ENCODE assay signal across 18 cellular contexts in genomic region chr4:76144546-76144945, GRCh38. TPM values are rescaled to one million over a fixed set of nuclear protein-coding genes. Genes with fewer than 3 reads are reported as not detected.
DNase-seq lines count a peak whose midpoint lies in the region; ATAC-seq, FAIRE-seq and TF ChIP-seq lines count a peak whose summit lies in the region.
"Had no signal": no experiment of that assay in that cellular context is flagged by ENCODE, and none has a peak within 500 bp of the region (broad histone marks: within the 10 kb centered on the region; RNA-seq: fewer than 3 reads in every experiment).

No MANE protein-coding gene starts in this region.

- no peak for TF ChIP-seq CTCF in HEK293 (tag by site-specific recombination; IDR thresholded peaks at IDR 0.05)
- no peak for TF ChIP-seq CTCF in sigmoid colon (IDR thresholded peaks at IDR 0.05)

- H3K36me3 ChIP-seq in HEK293 (ENCODE audit: control insufficient read depth in 2 of 2, insufficient read depth in 1 of 2, low read length in 2 of 2) (peaks cover 0 to 40% of the 10 kb centered on the region in 2 experiments), sigmoid colon (peaks cover 0 to 45% (median 5%) of the 10 kb centered on the region in 4 donors)

- POLR2A ChIA-PET in HEK293 (lab: Yijun Ruan, JAX) = no interaction called here

- H3K27ac ChIP-seq in HEK293 (ENCODE audit: extremely low read depth, low read depth, low read length) (no peak overlapping the region), sigmoid colon (no peak overlapping the region)

- H3K4me3 ChIP-seq in HEK293 (ENCODE audit: low read depth, low read length) = no peak overlapping the region
- no peak overlapping the region for H3K4me3 ChIP-seq in sigmoid colon
- H3K4me3 ChIP-seq: HAP-1 had no signal

- no peak for DNase-seq in activated naive CD8-positive, alpha-beta T cell treated with anti-CD3 and anti-CD28 coated beads for 36 hours
- DNase-seq in frontal cortex (ENCODE audit: low spot score in 2 of 2) = no peak
- no peak for DNase-seq in Right ventricle myocardium inferior (ENCODE audit: missing footprints)
- DNase-seq in sigmoid colon = no peak
- DNase-seq in activated T-helper 1 cell treated with anti-CD3 and anti-CD28 coated beads, Interleukin-12 subunit alpha, Interleukin-12 subunit beta, Interleukin-2, Interleukin-4 antibody, amounts not matched to agents 30 ng/mL and 10 ng/mL and 1 ng/mL, durations not matched to agents 14 hours and 24 hours and 36 hours (ENCODE audit: low spot score) = no peak
- DNase-seq: C1 segment of cervical spinal cord; CD4-positive, alpha-beta memory T cell; DMS153; DND-41; GDM1 had no signal

- H3K27me3 Mint-ChIP-seq in activated naive CD8-positive, alpha-beta T cell = no peaks in the 10 kb centered on the region
- no peaks in the 10 kb centered on the region for H3K27me3 Mint-ChIP-seq in activated naive CD8-positive, alpha-beta T cell treated with anti-CD3 and anti-CD28 coated beads for 36 hours
- H3K27me3 Mint-ChIP-seq in activated T-helper 1 cell treated with anti-CD3 and anti-CD28 coated beads, Interleukin-12 subunit alpha, Interleukin-12 subunit beta, Interleukin-2, Interleukin-4 antibody, amounts not matched to agents 30 ng/mL and 10 ng/mL and 1 ng/mL, durations not matched to agents 14 hours and 24 hours and 36 hours (ENCODE audit: insufficient read depth) = no peaks in the 10 kb centered on the region
- H3K27me3 Mint-ChIP-seq: B cell; CD4-positive, alpha-beta memory T cell had no signal

- H3K27me3 ChIP-seq in sigmoid colon = no peaks in the 10 kb centered on the region

- FAIRE-seq in frontal cortex (lab: Jason Lieb, UNC) = peak; percentile 30
- FAIRE-seq: GM12892, H1, HepG2, HTR-8/SVneo had no signal

- intact Hi-C loops in Right ventricle myocardium inferior (cut with DNase I) (no loop called here), sigmoid colon (cut with DNase I) (loop anchor here (10.0 kb wide), 2 partner anchors 160 to 1010 kb away; partner anchors contain the start of genes CCNG2 and STBD1)
- intact Hi-C loops in activated T-helper 1 cell treated with anti-CD3 and anti-CD28 coated beads, Interleukin-12 subunit alpha, Interleukin-12 subunit beta, Interleukin-2, Interleukin-4 antibody, amounts not matched to agents 30 ng/mL and 10 ng/mL and 1 ng/mL, durations not matched to agents 14 hours and 24 hours and 36 hours (cut with micrococcal nuclease) = no loop called here

- peaks cover 11% of the 10 kb centered on the region for H3K36me3 Mint-ChIP-seq in activated naive CD8-positive, alpha-beta T cell
- peaks cover 24% of the 10 kb centered on the region for H3K36me3 Mint-ChIP-seq in activated naive CD8-positive, alpha-beta T cell treated with anti-CD3 and anti-CD28 coated beads for 36 hours
- peaks cover 36% of the 10 kb centered on the region for H3K36me3 Mint-ChIP-seq in activated T-helper 1 cell treated with anti-CD3 and anti-CD28 coated beads, Interleukin-12 subunit alpha, Interleukin-12 subunit beta, Interleukin-2, Interleukin-4 antibody, amounts not matched to agents 30 ng/mL and 10 ng/mL and 1 ng/mL, durations not matched to agents 14 hours and 24 hours and 36 hours (ENCODE audit: low read depth)

- H3K9me3 ChIP-seq in HEK293 (ENCODE audit: control insufficient read depth, insufficient read depth, low read depth, low read length) = no peaks in the 10 kb centered on the region
- H3K9me3 ChIP-seq in sigmoid colon = no peaks in the 10 kb centered on the region
- H3K9me3 ChIP-seq: HAP-1 had no signal

- TF ChIP-seq EP300 in sigmoid colon (IDR thresholded peaks at IDR 0.05) = no peak

- no peak for TF ChIP-seq POLR2A in sigmoid colon (IDR thresholded peaks at IDR 0.05)

- peaks cover 48% of the 10 kb centered on the region for H3K4me1 Mint-ChIP-seq in activated naive CD8-positive, alpha-beta T cell (ENCODE audit: low read depth)
- H3K4me1 Mint-ChIP-seq in activated naive CD8-positive, alpha-beta T cell treated with anti-CD3 and anti-CD28 coated beads for 36 hours = peaks cover 16% of the 10 kb centered on the region
- H3K4me1 Mint-ChIP-seq in activated T-helper 1 cell treated with anti-CD3 and anti-CD28 coated beads, Interleukin-12 subunit alpha, Interleukin-12 subunit beta, Interleukin-2, Interleukin-4 antibody, amounts not matched to agents 30 ng/mL and 10 ng/mL and 1 ng/mL, durations not matched to agents 14 hours and 24 hours and 36 hours (ENCODE audit: low read depth) = peaks cover 38% of the 10 kb centered on the region

- H3K4me3 Mint-ChIP-seq in activated naive CD8-positive, alpha-beta T cell = peak overlapping the region; percentile 13
- H3K4me3 Mint-ChIP-seq in activated naive CD8-positive, alpha-beta T cell treated with anti-CD3 and anti-CD28 coated beads for 36 hours = no peak overlapping the region
- no peak overlapping the region for H3K4me3 Mint-ChIP-seq in activated T-helper 1 cell treated with anti-CD3 and anti-CD28 coated beads, Interleukin-12 subunit alpha, Interleukin-12 subunit beta, Interleukin-2, Interleukin-4 antibody, amounts not matched to agents 30 ng/mL and 10 ng/mL and 1 ng/mL, durations not matched to agents 14 hours and 24 hours and 36 hours
- H3K4me3 Mint-ChIP-seq: B cell had no signal

- no peak overlapping the region for H3K27ac Mint-ChIP-seq in activated naive CD8-positive, alpha-beta T cell
- no peak overlapping the region for H3K27ac Mint-ChIP-seq in activated naive CD8-positive, alpha-beta T cell treated with anti-CD3 and anti-CD28 coated beads for 36 hours
- no peak overlapping the region for H3K27ac Mint-ChIP-seq in activated T-helper 1 cell treated with anti-CD3 and anti-CD28 coated beads, Interleukin-12 subunit alpha, Interleukin-12 subunit beta, Interleukin-2, Interleukin-4 antibody, amounts not matched to agents 30 ng/mL and 10 ng/mL and 1 ng/mL, durations not matched to agents 14 hours and 24 hours and 36 hours
- H3K27ac Mint-ChIP-seq: B cell had no signal

- CTCF ChIA-PET in HEK293 (lab: Yijun Ruan, JAX) = no interaction called here

- H3K9me3 Mint-ChIP-seq in activated naive CD8-positive, alpha-beta T cell (ENCODE audit: low read depth) = no peaks in the 10 kb centered on the region
- no peaks in the 10 kb centered on the region for H3K9me3 Mint-ChIP-seq in activated naive CD8-positive, alpha-beta T cell treated with anti-CD3 and anti-CD28 coated beads for 36 hours
- no peaks in the 10 kb centered on the region for H3K9me3 Mint-ChIP-seq in activated T-helper 1 cell treated with anti-CD3 and anti-CD28 coated beads, Interleukin-12 subunit alpha, Interleukin-12 subunit beta, Interleukin-2, Interleukin-4 antibody, amounts not matched to agents 30 ng/mL and 10 ng/mL and 1 ng/mL, durations not matched to agents 14 hours and 24 hours and 36 hours
- H3K9me3 Mint-ChIP-seq: CD4-positive, alpha-beta memory T cell had no signal

- ATAC-seq in Right ventricle myocardium inferior = no peak
- ATAC-seq: HepG2 had no signal

- H3K4me1 ChIP-seq in HEK293 (ENCODE audit: control insufficient read depth, insufficient read depth, low read length) (no peaks in the 10 kb centered on the region; the same call in 1 of the 2 replicates), sigmoid colon (peaks cover 0 to 31% (median 30%) of the 10 kb centered on the region in 4 donors)

TF ChIP-seq in HEK293, 187 proteins besides CTCF, POLR2A, EP300 and RAD21:
- TF ChIP-seq MEIS1 (CRISPR knock-in tag; IDR thresholded peaks at IDR 0.05; ENCODE audit: borderline replicate concordance) (no peak), SP7 (tag by site-specific recombination; IDR thresholded peaks at IDR 0.05) (peak; percentile 93)

RNA-seq across cellular contexts. Expression of gene NUP54, which starts 3.7 kb away (rescaled TPM):
- 10 to 100 TPM; 72.1 to 76.2 TPM for total RNA-seq in activated naive CD8-positive, alpha-beta T cell treated with anti-CD3 and anti-CD28 coated beads for 36 hours
- total RNA-seq in frontal cortex (128 TPM), Right ventricle myocardium inferior (21.6 TPM), sigmoid colon (10 to 100 TPM; 38.0 to 57.9 (median 48.1) TPM)
- 10 to 100 TPM; 16.6 to 21.9 (median 18.6) TPM for polyA plus RNA-seq in sigmoid colon
- 70.6 and 75.1 TPM in 2 replicates for total RNA-seq in activated T-helper 1 cell treated with anti-CD3 and anti-CD28 coated beads, Interleukin-12 subunit alpha, Interleukin-12 subunit beta, Interleukin-2, Interleukin-4 antibody, amounts not matched to agents 30 ng/mL and 10 ng/mL and 1 ng/mL, durations not matched to agents 14 hours and 24 hours and 36 hours
